In the genomic region with DNA sequence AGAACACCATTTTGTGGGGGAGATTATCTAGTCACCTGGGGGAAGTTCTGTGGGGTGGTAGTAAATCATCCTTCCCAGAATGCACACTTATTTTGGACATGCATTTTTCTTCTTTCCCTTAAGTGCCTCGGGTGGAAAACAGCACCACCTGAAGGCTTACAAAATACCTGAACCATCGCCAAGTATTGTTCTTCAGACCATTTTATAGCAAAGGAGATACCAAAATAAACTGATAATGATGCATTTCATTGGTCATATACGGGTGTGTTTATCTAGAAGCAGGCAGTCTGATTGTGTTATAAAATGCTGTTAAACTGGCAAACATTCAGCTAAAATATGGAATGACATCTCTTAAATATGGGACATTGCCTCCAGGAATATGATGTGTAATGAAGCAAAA, we compare ENCODE assay signal across 1 cellular context.
TF ChIP-seq lines count a peak whose summit lies in the region.

No MANE protein-coding gene starts in this region.

TF ChIP-seq in WTC11, 78 proteins besides CTCF, POLR2A, EP300 and RAD21 (continued from another document):
- TF ChIP-seq, protein P1, sequence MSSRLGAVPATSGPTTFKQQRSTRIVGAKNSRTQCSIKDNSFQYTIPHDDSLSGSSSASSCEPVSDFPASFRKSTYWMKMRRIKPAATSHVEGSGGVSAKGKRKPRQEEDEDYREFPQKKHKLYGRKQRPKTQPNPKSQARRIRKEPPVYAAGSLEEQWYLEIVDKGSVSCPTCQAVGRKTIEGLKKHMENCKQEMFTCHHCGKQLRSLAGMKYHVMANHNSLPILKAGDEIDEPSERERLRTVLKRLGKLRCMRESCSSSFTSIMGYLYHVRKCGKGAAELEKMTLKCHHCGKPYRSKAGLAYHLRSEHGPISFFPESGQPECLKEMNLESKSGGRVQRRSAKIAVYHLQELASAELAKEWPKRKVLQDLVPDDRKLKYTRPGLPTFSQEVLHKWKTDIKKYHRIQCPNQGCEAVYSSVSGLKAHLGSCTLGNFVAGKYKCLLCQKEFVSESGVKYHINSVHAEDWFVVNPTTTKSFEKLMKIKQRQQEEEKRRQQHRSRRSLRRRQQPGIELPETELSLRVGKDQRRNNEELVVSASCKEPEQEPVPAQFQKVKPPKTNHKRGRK (CRISPR knock-in tag; IDR thresholded peaks at IDR 0.05; ENCODE audit: borderline replicate concordance), result no peak
- TF ChIP-seq, protein P2, sequence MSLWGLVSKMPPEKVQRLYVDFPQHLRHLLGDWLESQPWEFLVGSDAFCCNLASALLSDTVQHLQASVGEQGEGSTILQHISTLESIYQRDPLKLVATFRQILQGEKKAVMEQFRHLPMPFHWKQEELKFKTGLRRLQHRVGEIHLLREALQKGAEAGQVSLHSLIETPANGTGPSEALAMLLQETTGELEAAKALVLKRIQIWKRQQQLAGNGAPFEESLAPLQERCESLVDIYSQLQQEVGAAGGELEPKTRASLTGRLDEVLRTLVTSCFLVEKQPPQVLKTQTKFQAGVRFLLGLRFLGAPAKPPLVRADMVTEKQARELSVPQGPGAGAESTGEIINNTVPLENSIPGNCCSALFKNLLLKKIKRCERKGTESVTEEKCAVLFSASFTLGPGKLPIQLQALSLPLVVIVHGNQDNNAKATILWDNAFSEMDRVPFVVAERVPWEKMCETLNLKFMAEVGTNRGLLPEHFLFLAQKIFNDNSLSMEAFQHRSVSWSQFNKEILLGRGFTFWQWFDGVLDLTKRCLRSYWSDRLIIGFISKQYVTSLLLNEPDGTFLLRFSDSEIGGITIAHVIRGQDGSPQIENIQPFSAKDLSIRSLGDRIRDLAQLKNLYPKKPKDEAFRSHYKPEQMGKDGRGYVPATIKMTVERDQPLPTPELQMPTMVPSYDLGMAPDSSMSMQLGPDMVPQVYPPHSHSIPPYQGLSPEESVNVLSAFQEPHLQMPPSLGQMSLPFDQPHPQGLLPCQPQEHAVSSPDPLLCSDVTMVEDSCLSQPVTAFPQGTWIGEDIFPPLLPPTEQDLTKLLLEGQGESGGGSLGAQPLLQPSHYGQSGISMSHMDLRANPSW (CRISPR knock-in tag; conservative IDR thresholded peaks at IDR 0.05; ENCODE audit: low read depth), result no peak
- no peak for TF ChIP-seq MXD4 (CRISPR knock-in tag; IDR thresholded peaks at IDR 0.05; ENCODE audit: borderline replicate concordance)
- TF ChIP-seq, protein P3, sequence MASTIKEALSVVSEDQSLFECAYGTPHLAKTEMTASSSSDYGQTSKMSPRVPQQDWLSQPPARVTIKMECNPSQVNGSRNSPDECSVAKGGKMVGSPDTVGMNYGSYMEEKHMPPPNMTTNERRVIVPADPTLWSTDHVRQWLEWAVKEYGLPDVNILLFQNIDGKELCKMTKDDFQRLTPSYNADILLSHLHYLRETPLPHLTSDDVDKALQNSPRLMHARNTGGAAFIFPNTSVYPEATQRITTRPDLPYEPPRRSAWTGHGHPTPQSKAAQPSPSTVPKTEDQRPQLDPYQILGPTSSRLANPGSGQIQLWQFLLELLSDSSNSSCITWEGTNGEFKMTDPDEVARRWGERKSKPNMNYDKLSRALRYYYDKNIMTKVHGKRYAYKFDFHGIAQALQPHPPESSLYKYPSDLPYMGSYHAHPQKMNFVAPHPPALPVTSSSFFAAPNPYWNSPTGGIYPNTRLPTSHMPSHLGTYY (CRISPR knock-in tag; IDR thresholded peaks at IDR 0.05), result no peak
- TF ChIP-seq, protein P4, sequence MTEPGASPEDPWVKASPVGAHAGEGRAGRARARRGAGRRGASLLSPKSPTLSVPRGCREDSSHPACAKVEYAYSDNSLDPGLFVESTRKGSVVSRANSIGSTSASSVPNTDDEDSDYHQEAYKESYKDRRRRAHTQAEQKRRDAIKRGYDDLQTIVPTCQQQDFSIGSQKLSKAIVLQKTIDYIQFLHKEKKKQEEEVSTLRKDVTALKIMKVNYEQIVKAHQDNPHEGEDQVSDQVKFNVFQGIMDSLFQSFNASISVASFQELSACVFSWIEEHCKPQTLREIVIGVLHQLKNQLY (CRISPR knock-in tag; IDR thresholded peaks at IDR 0.05), result no peak
- no peak for TF ChIP-seq ZNF232 (CRISPR knock-in tag; IDR thresholded peaks at IDR 0.05)
- TF ChIP-seq NR1H2 (CRISPR knock-in tag; IDR thresholded peaks at IDR 0.05), result no peak
- TF ChIP-seq, protein P5, sequence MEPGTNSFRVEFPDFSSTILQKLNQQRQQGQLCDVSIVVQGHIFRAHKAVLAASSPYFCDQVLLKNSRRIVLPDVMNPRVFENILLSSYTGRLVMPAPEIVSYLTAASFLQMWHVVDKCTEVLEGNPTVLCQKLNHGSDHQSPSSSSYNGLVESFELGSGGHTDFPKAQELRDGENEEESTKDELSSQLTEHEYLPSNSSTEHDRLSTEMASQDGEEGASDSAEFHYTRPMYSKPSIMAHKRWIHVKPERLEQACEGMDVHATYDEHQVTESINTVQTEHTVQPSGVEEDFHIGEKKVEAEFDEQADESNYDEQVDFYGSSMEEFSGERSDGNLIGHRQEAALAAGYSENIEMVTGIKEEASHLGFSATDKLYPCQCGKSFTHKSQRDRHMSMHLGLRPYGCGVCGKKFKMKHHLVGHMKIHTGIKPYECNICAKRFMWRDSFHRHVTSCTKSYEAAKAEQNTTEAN (CRISPR knock-in tag; IDR thresholded peaks at IDR 0.05), result no peak
TF ChIP-seq in WTC11: peak in this region for 0.
